Comparison of ENCODE assay signal across 9 cellular contexts in the genomic region with DNA sequence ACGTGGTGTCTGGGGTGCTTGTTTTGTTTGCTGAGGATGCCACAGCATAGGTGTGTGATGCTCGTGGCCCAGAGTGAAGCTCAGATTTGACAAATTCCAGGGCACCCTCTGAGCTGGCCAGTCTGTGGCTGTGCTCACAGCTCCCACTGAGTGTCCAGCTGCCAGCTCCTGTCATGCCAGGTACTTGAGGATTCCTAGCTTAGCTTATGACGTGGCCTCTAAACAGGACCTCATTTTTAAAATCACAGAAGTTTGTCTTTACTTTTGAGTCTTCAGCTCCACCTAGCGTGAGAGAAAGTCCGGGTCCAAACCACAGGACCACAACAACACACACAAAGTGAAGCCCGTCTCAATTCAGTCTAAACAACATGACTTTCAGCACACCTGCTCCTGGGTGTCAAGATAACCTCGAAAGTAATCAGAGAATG.
DNase-seq lines count a peak whose midpoint lies in the region; ATAC-seq and TF ChIP-seq lines count a peak whose summit lies in the region.
"Had no signal": no experiment of that assay in that cellular context is flagged by ENCODE, and none has a peak within 500 bp of the region (broad histone marks: within the 10 kb centered on the region; RNA-seq: fewer than 3 reads in every experiment).

No MANE protein-coding gene starts in this region.

- peak in 1 of 4 donors; percentile 52 for TF ChIP-seq EP300 in sigmoid colon (IDR thresholded peaks at IDR 0.05)

- peaks cover 0 to 66% (median 48%) of the 10 kb centered on the region in 4 donors for H3K4me1 ChIP-seq in sigmoid colon
- no peaks in the 10 kb centered on the region; the same call in 1 of the 2 replicates for H3K4me1 ChIP-seq in GM23338 (ENCODE audit: insufficient read depth)

- H4K20me1 ChIP-seq in GM23338 (replicated peaks; ENCODE audit: insufficient read depth): peaks cover 3% of the 10 kb centered on the region; the same call in 1 of the 2 replicates

- peak; percentile 55 for DNase-seq in astrocyte of the hippocampus (ENCODE audit: low read depth, low spot score)
- peak; percentile 83 for DNase-seq in sigmoid colon
- DNase-seq in D341Med (ENCODE audit: low spot score): no peak
- DNase-seq in GM23338 (ENCODE audit: low spot score): no peak
- no peak for DNase-seq in stimulated activated CD8-positive, alpha-beta memory T cell treated with anti-CD3 and anti-CD28 coated beads, Interleukin-4, amount 100 ng/mL, for 48 hours
- DNase-seq: activated naive CD8-positive, alpha-beta T cell treated with anti-CD3 and anti-CD28 coated beads, Interleukin-2, amount 10 ng/mL, durations not matched to agents 7 days and 5 days had no signal

- no peak overlapping the region for H3K4me3 Mint-ChIP-seq in GM23338
- H3K4me3 Mint-ChIP-seq: activated naive CD8-positive, alpha-beta T cell treated with anti-CD3 and anti-CD28 coated beads, Interleukin-2, amount 10 ng/mL, durations not matched to agents 7 days and 5 days had no signal

- H3K4me3 ChIP-seq in sigmoid colon: no peak overlapping the region
- H3K4me3 ChIP-seq in GM23338: no peak overlapping the region

- H3K4me1 Mint-ChIP-seq in GM23338: peaks cover 14% of the 10 kb centered on the region; the same call in 2 of the 3 replicates

- H3K27ac ChIP-seq in sigmoid colon (peak overlapping the region; percentile 65 to 98 (median 75)), GM23338 (ENCODE audit: low read depth) (no peak overlapping the region)

- H3K9me3 Mint-ChIP-seq in GM23338: no peaks in the 10 kb centered on the region
- H3K9me3 Mint-ChIP-seq: activated naive CD8-positive, alpha-beta T cell treated with anti-CD3 and anti-CD28 coated beads, Interleukin-2, amount 10 ng/mL, durations not matched to agents 7 days and 5 days had no signal

- peaks cover 16 to 77% (median 46%) of the 10 kb centered on the region in 4 donors for H3K36me3 ChIP-seq in sigmoid colon
- peaks cover 5% of the 10 kb centered on the region; the same call in 1 of the 2 replicates for H3K36me3 ChIP-seq in GM23338 (ENCODE audit: insufficient read depth)

- ATAC-seq in GM18517 (IDR thresholded peaks at IDR 0.05; ENCODE audit: unreplicated experiment): peak; percentile 43
- ATAC-seq in HG03066 (IDR thresholded peaks at IDR 0.05; ENCODE audit: low read depth, unreplicated experiment): peak; percentile 49
- ATAC-seq in HG03378 (IDR thresholded peaks at IDR 0.05; ENCODE audit: unreplicated experiment): no peak
- no peak for ATAC-seq in GM23338

- H3K27me3 ChIP-seq in sigmoid colon: no peaks in the 10 kb centered on the region
- no peaks in the 10 kb centered on the region for H3K27me3 ChIP-seq in GM23338 (ENCODE audit: insufficient read depth)

- no peaks in the 10 kb centered on the region for H3K79me2 ChIP-seq in GM23338 (replicated peaks; ENCODE audit: insufficient read depth)

- no peaks in the 10 kb centered on the region for H3F3A ChIP-seq in GM23338 (replicated peaks; ENCODE audit: low read depth)

- peaks cover 11% of the 10 kb centered on the region; the same call in 2 of the 3 replicates for H3K36me3 Mint-ChIP-seq in GM23338 (ENCODE audit: low read depth)
- H3K36me3 Mint-ChIP-seq: activated naive CD8-positive, alpha-beta T cell treated with anti-CD3 and anti-CD28 coated beads, Interleukin-2, amount 10 ng/mL, durations not matched to agents 7 days and 5 days had no signal

- 72% methylated on average over 7 of the region's 7 CpGs for WGBS in sigmoid colon, 2 donors

- H3K27me3 Mint-ChIP-seq in GM23338 (ENCODE audit: insufficient read depth, low read depth, poor library complexity): peaks cover 1% of the 10 kb centered on the region

- no peak overlapping the region for H3K4me2 ChIP-seq in GM23338

- no peaks in the 10 kb centered on the region for H3K9me2 ChIP-seq in GM23338 (ENCODE audit: insufficient read depth)

- H3K9me3 ChIP-seq in sigmoid colon: no peaks in the 10 kb centered on the region

- no peak overlapping the region for H3K27ac Mint-ChIP-seq in GM23338
- H3K27ac Mint-ChIP-seq: activated naive CD8-positive, alpha-beta T cell treated with anti-CD3 and anti-CD28 coated beads, Interleukin-2, amount 10 ng/mL, durations not matched to agents 7 days and 5 days had no signal

- H2AFZ ChIP-seq in GM23338: no peak overlapping the region

- no peak for TF ChIP-seq POLR2A in sigmoid colon (IDR thresholded peaks at IDR 0.05)

- intact Hi-C loops in sigmoid colon (cut with DNase I): loop anchor here (2.0 kb wide), 1 partner anchor 223 kb away; no protein-coding TSS in a partner anchor

- TF ChIP-seq CTCF in sigmoid colon (IDR thresholded peaks at IDR 0.05) (peak; percentile 19 to 42 (median 39)), GM23338 (conservative IDR thresholded peaks at IDR 0.05; ENCODE audit: low read depth in 2 of 2) (no peak)

TF ChIP-seq in GM23338, 12 proteins besides CTCF, POLR2A, EP300 and RAD21 (continues in another document):
- no peak for TF ChIP-seq EZH2 (IDR thresholded peaks at IDR 0.05; ENCODE audit: low read depth, unreplicated experiment)
- no peak for TF ChIP-seq REST (IDR thresholded peaks at IDR 0.05; ENCODE audit: unreplicated experiment)
- TF ChIP-seq NANOG (IDR thresholded peaks at IDR 0.05; ENCODE audit: borderline replicate concordance): no peak

Comparison
In these comparisons a context has a peak if more than half of its experiments do, and no peak if none do; other contexts are left out.
1. ATAC-seq: peak in GM18517 (single experiment) and HG03066 (single experiment); none in HG03378 (single experiment) and GM23338 (single experiment).
2. DNase-seq: peak in astrocyte of the hippocampus (single experiment) and sigmoid colon (single experiment); none in D341Med (single experiment), GM23338 (single experiment) and stimulated activated CD8-positive, alpha-beta memory T cell treated with anti-CD3 and anti-CD28 coated beads, Interleukin-4, amount 100 ng/mL, for 48 hours (single experiment).
3. CTCF ChIP-seq: peak in sigmoid colon (4 of 4); none in GM23338 (0 of 2).